In the genomic region with DNA sequence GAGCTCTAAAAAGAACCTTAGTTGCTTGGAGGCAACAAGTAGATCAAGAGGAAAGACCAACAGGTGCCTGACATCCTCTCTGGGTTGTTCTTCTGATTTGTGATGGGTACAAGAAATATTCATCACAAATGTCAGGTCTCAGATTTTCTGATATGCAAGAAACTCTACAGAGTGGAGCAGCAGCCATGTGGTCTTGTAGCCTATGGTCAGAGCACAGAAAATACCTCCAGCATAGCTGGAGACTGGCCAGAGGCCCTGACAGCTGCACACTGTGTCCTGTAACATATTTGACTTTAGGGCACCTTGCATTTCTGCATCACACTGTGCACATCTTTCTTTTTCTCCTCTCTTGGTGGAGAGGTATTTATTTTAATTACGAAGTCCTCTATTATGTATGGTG, we compare ENCODE assay signal across 30 cellular contexts.
A peak's percentile ranks its signal among the peaks of the same experiment; 100 is the strongest.
DNase-seq lines count a peak whose midpoint lies in the region; ATAC-seq and TF ChIP-seq lines count a peak whose summit lies in the region.
"Had no signal": no experiment of that assay in that cellular context is flagged by ENCODE, and none has a peak within 500 bp of the region (broad histone marks: within the 10 kb centered on the region; RNA-seq: fewer than 3 reads in every experiment).

No MANE protein-coding gene starts in this region.

- WGBS in mesenchymal stem cell = 100% methylated on average over 1 of the region's 1 CpG

- H3K27ac Mint-ChIP-seq in T-helper 17 cell = peak overlapping the region; percentile 86
- peak overlapping the region; percentile 44 for H3K27ac Mint-ChIP-seq in osteocyte (ENCODE audit: unreplicated experiment)
- H3K27ac Mint-ChIP-seq: B cell; CD8-positive, alpha-beta T cell had no signal

- H4K91ac ChIP-seq in mesenchymal stem cell (ENCODE audit: low read length) = no peak overlapping the region

- H3K23ac ChIP-seq in mesenchymal stem cell (ENCODE audit: low read length in 2 of 2) = no peak overlapping the region

- no peak for TF ChIP-seq CTCF in osteocyte (IDR thresholded peaks at IDR 0.05)

- H3K9me3 Mint-ChIP-seq in osteocyte (ENCODE audit: unreplicated experiment) = no peaks in the 10 kb centered on the region
- H3K9me3 Mint-ChIP-seq: CD8-positive, alpha-beta T cell had no signal

- H3K18ac ChIP-seq in mesenchymal stem cell (ENCODE audit: low read depth in 1 of 2, low read length in 2 of 2) = no peak overlapping the region

- no peak for ATAC-seq in T-helper 17 cell
- ATAC-seq: CD8-positive, alpha-beta T cell; HepG2; PC-3 had no signal

- no peak overlapping the region for H2BK12ac ChIP-seq in mesenchymal stem cell (ENCODE audit: low read length in 2 of 2)

- no peaks in the 10 kb centered on the region for H3K27me3 ChIP-seq in mesenchymal stem cell (ENCODE audit: control insufficient read depth in 1 of 2, insufficient read depth in 1 of 2, low read length in 2 of 2)

- H3K9me3 ChIP-seq in T-helper 17 cell (ENCODE audit: control insufficient read depth, low read length, poor library complexity, severe bottlenecking) (no peaks in the 10 kb centered on the region), mesenchymal stem cell (ENCODE audit: control insufficient read depth, low read length) (no peaks in the 10 kb centered on the region)
- H3K9me3 ChIP-seq: Caco-2 had no signal

- no peak overlapping the region for H2AK5ac ChIP-seq in mesenchymal stem cell (ENCODE audit: low read length, severe bottlenecking)

- no peak overlapping the region for H2BK120ac ChIP-seq in mesenchymal stem cell (ENCODE audit: low read depth, low read length)

- peak; percentile 16 for DNase-seq in DMS 273 (lab: John Stamatoyannopoulos, UW; ENCODE audit: unreplicated experiment)
- DNase-seq in DMS 273 treated with DMSO at 0.1 percent for 48 hours (lab: John Stamatoyannopoulos, UW) = no peak
- DNase-seq in LHCN-M2 (ENCODE audit: low read depth) = peak; percentile 59
- no peak for DNase-seq in T-helper 17 cell
- DNase-seq in osteocyte (ENCODE audit: extremely low spot score, unreplicated experiment) = no peak
- no peak for DNase-seq in activated CD8-positive, alpha-beta memory T cell treated with anti-CD3 and anti-CD28 coated beads, Interleukin-2, amount 50 U/mL, for 48 hours
- DNase-seq in activated CD4-positive, alpha-beta T cell treated with anti-CD3 and anti-CD28 coated beads for 48 hours = no peak
- DNase-seq in mesenchymal stem cell = no peak
- DNase-seq: Caco-2; CD8-positive, alpha-beta T cell; DMS79 treated with DMSO at 0.1 percent for 48 hours; GF-D8; GOT3; HCEC 1CT; Karpas-422; NCI-H1092 treated with DMSO at 0.1 percent for 48 hours; NCI-H1436; NCI-H187; NCI-H2171 treated with DMSO at 0.1 percent for 48 hours; NCI-H345; NCI-H510A treated with DMSO at 0.1 percent for 48 hours; NK-92 treated with Interleukin-12 subunit alpha and Interleukin-12 subunit beta, amount 100 ng/mL, for 24 hours; PC-3; SHP77 treated with DMSO at 0.1 percent for 48 hours had no signal

- H3K4me3 ChIP-seq in mesenchymal stem cell (ENCODE audit: insufficient read depth in 1 of 2, low read depth in 1 of 2, low read length in 2 of 2) = no peak overlapping the region
- H3K4me3 ChIP-seq: SK-N-MC had no signal

- no peak overlapping the region for H3K4me2 ChIP-seq in mesenchymal stem cell (ENCODE audit: low read length, poor library complexity, severe bottlenecking)

- peaks cover 0 to 5% of the 10 kb centered on the region in 2 experiments for H3K36me3 ChIP-seq in mesenchymal stem cell (ENCODE audit: control insufficient read depth in 1 of 2, insufficient read depth in 2 of 2, low read depth in 1 of 2, low read length in 2 of 2)

- peaks cover 6% of the 10 kb centered on the region for H3K4me1 ChIP-seq in mesenchymal stem cell (ENCODE audit: control insufficient read depth, insufficient read depth, low read depth, low read length)
- H3K4me1 ChIP-seq: Caco-2 had no signal

- H2AFZ ChIP-seq in mesenchymal stem cell (ENCODE audit: low read depth, low read length) = no peak overlapping the region

- H3K36me3 Mint-ChIP-seq in T-helper 17 cell (ENCODE audit: low read depth) (no peaks in the 10 kb centered on the region), osteocyte (ENCODE audit: unreplicated experiment) (no peaks in the 10 kb centered on the region)
- H3K36me3 Mint-ChIP-seq: CD8-positive, alpha-beta T cell had no signal

- no peak overlapping the region for H4K8ac ChIP-seq in mesenchymal stem cell (ENCODE audit: low read length)

- no peak overlapping the region for H3K9ac ChIP-seq in mesenchymal stem cell (ENCODE audit: low read length)

- H3K27me3 Mint-ChIP-seq in T-helper 17 cell (no peaks in the 10 kb centered on the region), osteocyte (ENCODE audit: unreplicated experiment) (no peaks in the 10 kb centered on the region)
- H3K27me3 Mint-ChIP-seq: B cell had no signal

- no peak overlapping the region for H2BK15ac ChIP-seq in mesenchymal stem cell (ENCODE audit: low read depth, poor library complexity, severe bottlenecking)

- no peak overlapping the region for H2BK5ac ChIP-seq in mesenchymal stem cell (ENCODE audit: low read depth, low read length, poor library complexity, severe bottlenecking)

- no peak overlapping the region for H3K4me3 Mint-ChIP-seq in T-helper 17 cell
- H3K4me3 Mint-ChIP-seq in osteocyte (ENCODE audit: unreplicated experiment) = no peak overlapping the region
- H3K4me3 Mint-ChIP-seq: B cell; CD8-positive, alpha-beta T cell had no signal

- H3K4me1 Mint-ChIP-seq in T-helper 17 cell (peaks cover 12% of the 10 kb centered on the region), osteocyte (ENCODE audit: unreplicated experiment) (peaks cover 57% of the 10 kb centered on the region)
- H3K4me1 Mint-ChIP-seq: B cell had no signal

- H3K14ac ChIP-seq in mesenchymal stem cell (ENCODE audit: low read length in 2 of 2) = no peak overlapping the region

- no peak overlapping the region for H3K4ac ChIP-seq in mesenchymal stem cell (ENCODE audit: low read depth in 1 of 2, low read length in 2 of 2)

- peaks cover 15% of the 10 kb centered on the region for H3K79me1 ChIP-seq in mesenchymal stem cell (replicated peaks; ENCODE audit: low read length, poor library complexity, severe bottlenecking)

- no peak overlapping the region for H3K27ac ChIP-seq in mesenchymal stem cell (ENCODE audit: low read length, poor library complexity, severe bottlenecking)
- H3K27ac ChIP-seq: 22Rv1, C4-2B, RWPE1, SK-N-MC had no signal

Comparison
In these comparisons a context has a peak if more than half of its experiments do, and no peak if none do; other contexts are left out.
1. DNase-seq: peak in DMS 273 (single experiment) and LHCN-M2 (single experiment); none in DMS 273 treated with DMSO at 0.1 percent for 48 hours (single experiment), T-helper 17 cell (0 of 3), osteocyte (single experiment), activated CD8-positive, alpha-beta memory T cell treated with anti-CD3 and anti-CD28 coated beads, Interleukin-2, amount 50 U/mL, for 48 hours (single experiment), activated CD4-positive, alpha-beta T cell treated with anti-CD3 and anti-CD28 coated beads for 48 hours (single experiment) and mesenchymal stem cell (single experiment).